8 cellular contexts compared by ENCODE assay signal in genomic region chr17:77494664-77495435, GRCh38.
DNase-seq lines count a peak whose midpoint lies in the region; ATAC-seq and TF ChIP-seq lines count a peak whose summit lies in the region.

No MANE protein-coding gene starts in this region.

- peaks cover 13% of the 10 kb centered on the region for H3K36me3 Mint-ChIP-seq in memory B cell

- in situ Hi-C loops in GM23248 (cut with MboI) = loop anchor here (10.0 kb wide), 1 partner anchor 170 kb away; no protein-coding TSS in a partner anchor

- H3K9ac ChIP-seq in GM23248 = no peak overlapping the region

- H2AFZ ChIP-seq in GM23248 = no peak overlapping the region

- no peaks in the 10 kb centered on the region for H3K9me3 Mint-ChIP-seq in memory B cell

- POLR2A ChIA-PET in BJ (lab: Charles Lee) = no interaction called here

- DNase-seq in BJ (ENCODE audit: low read depth) (no peak), GM23248 (peak; percentile 83), NCI-H446 (lab: John Stamatoyannopoulos, UW) (peak; percentile 59 to 79), ecto neural progenitor cell (ENCODE audit: low spot score) (peak; percentile 92), memory B cell (ENCODE audit: low spot score in 2 of 2) (peak; percentile 73 to 86)
- DNase-seq in activated CD4-positive, alpha-beta T cell treated with anti-CD3 and anti-CD28 coated beads, Interleukin-2, amount 50 U/mL, for 4 hours = peak; percentile 71 to 72
- DNase-seq in stimulated activated CD8-positive, alpha-beta memory T cell treated with anti-CD3 and anti-CD28 coated beads, Interleukin-15, amount 100 ng/mL, for 48 hours (ENCODE audit: low read depth in 2 of 2) = peak; percentile 49

- H3K27me3 Mint-ChIP-seq in memory B cell = no peaks in the 10 kb centered on the region

- H3K4me3 ChIP-seq in BJ (ENCODE audit: low read depth, low read length) = no peak overlapping the region
- H3K4me3 ChIP-seq in GM23248 = no peak overlapping the region

- ATAC-seq in memory B cell (ENCODE audit: low read depth) (peak; percentile 36), GM18517 (IDR thresholded peaks at IDR 0.05; ENCODE audit: unreplicated experiment) (no peak)

- no peaks in the 10 kb centered on the region for H4K20me1 ChIP-seq in GM23248 (ENCODE audit: insufficient read depth)

- H3K4me2 ChIP-seq in GM23248 (ENCODE audit: unreplicated experiment) = no peak overlapping the region

- WGBS in GM23248 (ENCODE audit: low coverage in 1 of 2, low lambda C conversion rate in 2 of 2, missing lambda C conversion rate in 2 of 2), 2 experiments = 15 to 20% methylated on average over 15 to 18 of the region's 18 CpGs

- H3K4me3 Mint-ChIP-seq in memory B cell = no peak overlapping the region

- H3K4me1 ChIP-seq in GM23248 (ENCODE audit: insufficient read depth) = no peaks in the 10 kb centered on the region

- H3K27ac Mint-ChIP-seq in memory B cell = peak overlapping the region; percentile 67

- H3K4me1 Mint-ChIP-seq in memory B cell = peaks cover 16% of the 10 kb centered on the region

- H3K36me3 ChIP-seq in BJ (ENCODE audit: control insufficient read depth, insufficient read depth, low read length) (peaks cover 67% of the 10 kb centered on the region), GM23248 (ENCODE audit: low read depth) (peaks cover 20% of the 10 kb centered on the region; the same call in 1 of the 2 replicates)

- no peaks in the 10 kb centered on the region for H3K9me2 ChIP-seq in GM23248 (ENCODE audit: insufficient read depth)

- no peak overlapping the region for H3K27ac ChIP-seq in GM23248

- H3K27me3 ChIP-seq in BJ (ENCODE audit: control insufficient read depth, insufficient read depth, low read length) (no peaks in the 10 kb centered on the region), GM23248 (replicated peaks; ENCODE audit: insufficient read depth) (no peaks in the 10 kb centered on the region)

- CTCF ChIA-PET in BJ (lab: Yijun Ruan, JAX) = interaction anchor here (0.6 to 4.1 kb wide), 30 partner anchors 8 to 520 kb away, joined by 3 to 68 read pairs (median 4); no protein-coding TSS in a partner anchor

- H3K79me2 ChIP-seq in GM23248 (ENCODE audit: insufficient read depth) = peaks cover 47% of the 10 kb centered on the region

- H3F3A ChIP-seq in GM23248 (ENCODE audit: insufficient read depth) = no peaks in the 10 kb centered on the region

- peak; percentile 91 for TF ChIP-seq CTCF in BJ (IDR thresholded peaks at IDR 0.05; ENCODE audit: insufficient read depth, low read depth, low read length)

- H3K9me3 ChIP-seq in GM23248 (ENCODE audit: low read depth) = no peaks in the 10 kb centered on the region
